Comparison of ENCODE assay signal across 14 cellular contexts in the genomic region with DNA sequence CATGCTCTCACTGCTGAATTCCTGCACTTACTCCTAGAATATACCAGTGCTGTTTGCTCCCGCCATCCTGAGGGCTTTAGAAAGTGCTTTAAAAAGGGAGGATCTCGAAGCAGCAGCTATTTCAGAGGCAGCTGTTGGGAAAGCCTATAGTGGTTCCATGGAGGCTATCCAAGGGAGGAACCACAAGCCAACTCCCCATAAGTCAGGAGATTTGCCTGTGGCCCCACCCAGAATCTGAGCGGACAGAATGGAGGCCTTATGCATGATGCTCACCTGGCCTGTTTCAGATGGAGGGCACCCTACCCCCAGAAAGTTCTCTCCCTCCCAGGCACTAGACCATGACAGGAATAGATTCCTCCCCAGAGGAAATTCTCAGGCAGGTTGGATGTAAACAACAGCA.
"Had no signal": no experiment of that assay in that cellular context is flagged by ENCODE, and none has a peak within 500 bp of the region (broad histone marks: within the 10 kb centered on the region; RNA-seq: fewer than 3 reads in every experiment).

No MANE protein-coding gene starts in this region.

- H3K4me3 ChIP-seq: heart left ventricle, left lung, lung, smooth muscle cell had no signal

- H3K36me3 ChIP-seq: neutrophil had no signal

- H3K27me3 ChIP-seq: heart left ventricle had no signal

- H3K9me3 ChIP-seq: heart left ventricle, left lung, neutrophil had no signal

- H3K27ac ChIP-seq: left lung, neutrophil had no signal

- DNase-seq: effector memory CD4-positive, alpha-beta T cell; heart left ventricle; hypothalamus; left lung; mesenchymal stem cell; midbrain; naive B cell; posterior cingulate gyrus; stimulated activated CD4-positive, alpha-beta T cell treated with anti-CD3 and anti-CD28 coated beads, Interleukin-2, amount 100 ng/mL, for 48 hours; stimulated activated naive CD4-positive, alpha-beta T cell treated with Interleukin-2 at 50 U/mL for 16 hours had no signal

- ATAC-seq: esophagus mucosa, heart left ventricle, left lung had no signal
